19 cellular contexts compared by ENCODE assay signal in the genomic region with DNA sequence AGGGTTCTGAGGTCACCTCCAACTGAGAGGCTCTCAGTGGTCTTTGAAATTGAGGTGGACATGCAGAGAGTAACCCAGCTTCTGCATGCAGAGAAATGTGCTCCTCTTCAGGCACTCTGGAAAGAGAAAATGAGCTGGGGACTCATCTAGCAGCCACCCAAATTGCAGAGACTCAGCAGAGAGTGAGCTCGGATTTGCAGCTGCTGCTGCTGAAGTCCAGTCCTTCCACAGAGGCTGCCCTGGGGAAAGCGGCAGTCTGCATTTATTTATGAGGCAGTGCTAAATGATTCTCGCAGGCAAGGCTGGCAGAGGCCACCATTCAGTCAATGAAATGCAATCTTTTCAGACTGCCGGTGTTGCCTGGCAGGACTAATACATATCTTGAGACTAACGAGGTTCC.
"Had no signal": no experiment of that assay in that cellular context is flagged by ENCODE, and none has a peak within 500 bp of the region (broad histone marks: within the 10 kb centered on the region; RNA-seq: fewer than 3 reads in every experiment).

No MANE protein-coding gene starts in this region.

- H3K4me3 ChIP-seq: hepatocyte, ovary, prostate gland, right atrium auricular region, tibial artery had no signal

- H3K4me1 ChIP-seq: prostate gland, right atrium auricular region, tibial artery had no signal

- H3K27ac ChIP-seq: hepatocyte, neutrophil, ovary, prostate gland, right atrium auricular region, tibial artery had no signal

- H3K79me2 ChIP-seq: hepatocyte had no signal

- DNase-seq: activated CD8-positive, alpha-beta memory T cell treated with anti-CD3 and anti-CD28 coated beads for 24 hours; activated CD8-positive, alpha-beta memory T cell treated with anti-CD3 and anti-CD28 coated beads, Interleukin-2, amount 50 U/mL, for 4 hours; activated T-cell treated with anti-CD3 and anti-CD28 coated beads, Interleukin-2, amount 50 U/mL, for 24 hours; aorta; dermis blood vessel endothelial cell; effector CD8-positive, alpha-beta T cell; foreskin melanocyte; mesenchymal stem cell; naive thymus-derived CD8-positive, alpha-beta T cell; ovary; stimulated activated CD4-positive, alpha-beta T cell treated with anti-CD3 and anti-CD28 coated beads, Interleukin-4, amount 100 ng/mL, for 4 hours; stimulated activated naive CD8-positive, alpha-beta T cell treated with anti-CD3 and anti-CD28 coated beads, Interleukin-15, amount 100 ng/mL, for 72 hours; T-helper 1 cell; T-helper 9 cell; tibial artery had no signal

- H3K27me3 ChIP-seq: hepatocyte, neutrophil, ovary, right atrium auricular region, tibial artery had no signal

- H2AFZ ChIP-seq: hepatocyte had no signal

- H3K36me3 ChIP-seq: neutrophil, ovary, prostate gland, right atrium auricular region, tibial artery had no signal

- H3K9me3 ChIP-seq: neutrophil, ovary, prostate gland, right atrium auricular region, tibial artery had no signal

- H3K4me2 ChIP-seq: hepatocyte had no signal
